In genomic region chr1:39696448-39696847, GRCh38 we compare ENCODE assay signal across 27 cellular contexts. TPM values are rescaled to one million over a fixed set of nuclear protein-coding genes. Genes with fewer than 3 reads are reported as not detected.
"Had no signal": no experiment of that assay in that cellular context is flagged by ENCODE, and none has a peak within 500 bp of the region (broad histone marks: within the 10 kb centered on the region; RNA-seq: fewer than 3 reads in every experiment).

No MANE protein-coding gene starts in this region.

- FAIRE-seq: HTR-8/SVneo had no signal

- H3K9me3 Mint-ChIP-seq: IgD-negative memory B cell had no signal

- DNase-seq: KBM-7; NCI-H1092; NCI-H1105 treated with DMSO at 0.1 percent for 48 hours; NCI-H1417 treated with DMSO at 0.1 percent for 48 hours; NCI-H146; NCI-H1694 treated with DMSO at 0.1 percent for 48 hours; NCI-H1930; NCI-H2081; NCI-H2107; NCI-H2227 treated with DMSO at 0.1 percent for 48 hours; NCI-H446; NCI-H524 treated with DMSO at 0.1 percent for 48 hours; NCI-H82; NK-92 treated with Interleukin-12 subunit alpha and Interleukin-12 subunit beta, amount 100 ng/mL, for 24 hours; PC-3; Right ventricle myocardium superior; SIG-M5 had no signal

- H3K36me3 ChIP-seq: SJSA1 had no signal

- ATAC-seq: Panc1, PC-3 had no signal

- H3K36me3 Mint-ChIP-seq: IgD-negative memory B cell had no signal

- H3K27ac ChIP-seq: HL-60, SJSA1, SK-N-MC had no signal

- H3K27ac Mint-ChIP-seq: IgD-negative memory B cell had no signal

- H3K9me3 ChIP-seq: SJSA1 had no signal

- H3K4me3 Mint-ChIP-seq: IgD-negative memory B cell had no signal

- H3K4me3 ChIP-seq: SJSA1, SK-N-MC had no signal

RNA-seq across cellular contexts. Expression of gene HPCAL4, which starts 5.2 kb away (rescaled TPM):
- total RNA-seq: MCF 10A, OCI-LY7 had no signal

RNA-seq across cellular contexts. Expression of gene NT5C1A, which starts 24.5 kb away (rescaled TPM):
- total RNA-seq: LHCN-M2, MCF 10A, OCI-LY7, PC-3, RPMI7951, SJSA1 had no signal
- polyA plus RNA-seq: IgD-negative memory B cell had no signal

RNA-seq across cellular contexts. Expression of gene HEYL, which starts 57.0 kb away (rescaled TPM):
- total RNA-seq: MCF 10A, OCI-LY7, PC-3, RPMI7951 had no signal
- polyA plus RNA-seq: IgD-negative memory B cell had no signal
